Comparison of ENCODE assay signal across 17 cellular contexts in the genomic region with DNA sequence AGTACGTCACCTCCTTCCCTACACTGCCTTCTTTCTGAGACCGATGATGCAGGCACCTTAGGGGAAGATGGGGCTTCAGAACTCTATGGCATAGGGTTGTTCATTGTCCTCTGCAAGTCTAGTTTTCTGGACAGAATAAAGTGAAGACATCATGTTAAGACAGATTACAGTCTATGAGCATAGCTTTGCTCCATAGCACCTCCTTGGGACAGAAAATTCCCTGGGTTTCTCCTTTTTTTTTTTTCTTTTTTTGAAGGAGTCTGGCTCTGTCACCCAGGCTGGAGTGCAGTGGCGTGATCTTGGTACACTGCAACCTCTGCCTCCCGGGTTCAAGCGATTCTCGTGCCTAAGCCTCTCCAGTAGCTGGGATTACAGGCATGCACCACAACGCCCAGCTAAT.
A peak's percentile ranks its signal among the peaks of the same experiment; 100 is the strongest.
DNase-seq lines count a peak whose midpoint lies in the region; ATAC-seq and TF ChIP-seq lines count a peak whose summit lies in the region.
"Had no signal": no experiment of that assay in that cellular context is flagged by ENCODE, and none has a peak within 500 bp of the region (broad histone marks: within the 10 kb centered on the region; RNA-seq: fewer than 3 reads in every experiment).

No MANE protein-coding gene starts in this region.

- H2AK5ac ChIP-seq in H9 (ENCODE audit: insufficient read length, low read length), result no peak overlapping the region
- no peak overlapping the region for H2AK5ac ChIP-seq in trophoblast cell (ENCODE audit: low read length)

- H2BK5ac ChIP-seq in H9 (ENCODE audit: insufficient read length, low read length) (no peak overlapping the region), trophoblast cell (ENCODE audit: low read depth, low read length, poor library complexity) (no peak overlapping the region)

- no peaks in the 10 kb centered on the region for H3K23me2 ChIP-seq in H9 (ENCODE audit: insufficient read length, low read depth, low read length, poor library complexity, severe bottlenecking)

- H4K20me1 ChIP-seq in H9 (ENCODE audit: control insufficient read depth, insufficient read depth, insufficient read length) (no peaks in the 10 kb centered on the region), osteoblast (ENCODE audit: insufficient read depth, low read length) (no peaks in the 10 kb centered on the region)

- H4K8ac ChIP-seq in H9 (replicated peaks; ENCODE audit: insufficient read length, low read depth, low read length) (no peak overlapping the region), trophoblast cell (ENCODE audit: low read depth, low read length) (no peak overlapping the region)

- no peak overlapping the region for H3K4me3 ChIP-seq in WERI-Rb-1 (ENCODE audit: low read depth, low read length)
- no peak overlapping the region for H3K4me3 ChIP-seq in trophoblast cell (ENCODE audit: low read depth, low read length)
- no peak overlapping the region for H3K4me3 ChIP-seq in osteoblast (ENCODE audit: insufficient read depth, low read length)
- H3K4me3 ChIP-seq: SJSA1 had no signal

- TF ChIP-seq CTCF in H9 (conservative IDR thresholded peaks at IDR 0.05) (0 out of 3 replicates have a peak, but pooled peaks have one; percentile 15), WERI-Rb-1 (IDR thresholded peaks at IDR 0.05; ENCODE audit: low read depth, low read length) (peak; percentile 29; the same call in 1 of the 2 replicates), foreskin keratinocyte (conservative IDR thresholded peaks at IDR 0.05) (peak; percentile 30), osteoblast (IDR thresholded peaks at IDR 0.05; ENCODE audit: extremely low read depth, low read depth, low read length) (no peak)

- DNase-seq in H9 (no peak), WERI-Rb-1 (no peak), foreskin keratinocyte (no peak), trophoblast cell (no peak), NCI-H2227 treated with DMSO at 0.1 percent for 48 hours (lab: John Stamatoyannopoulos, UW) (no peak), amygdala (lab: John Stamatoyannopoulos, UW) (no peak), osteoblast (ENCODE audit: insufficient read length, low spot score, missing footprints) (no peak)
- DNase-seq: C1 segment of cervical spinal cord; CD8-positive, alpha-beta T cell; Karpas-422; MV-4-11; NCI-H1694; NCI-H2081; NCI-H2171 treated with DMSO at 0.1 percent for 48 hours; NCI-H446; NCI-H526 had no signal

- no peak overlapping the region for H3T11ph ChIP-seq in H9 (ENCODE audit: low read length)

- no peak overlapping the region for H3K23ac ChIP-seq in H9 (ENCODE audit: insufficient read length, low read depth, low read length)
- no peak overlapping the region for H3K23ac ChIP-seq in trophoblast cell (ENCODE audit: low read length)

- no peak overlapping the region for H3K14ac ChIP-seq in H9 (ENCODE audit: insufficient read depth, low read length)
- H3K14ac ChIP-seq in trophoblast cell (ENCODE audit: low read length), result no peak overlapping the region

- H3K56ac ChIP-seq in H9 (ENCODE audit: insufficient read length, low read depth, low read length), result no peak overlapping the region

- H3K27me3 Mint-ChIP-seq in H9 (ENCODE audit: low read depth), result peaks cover 21% of the 10 kb centered on the region

- H2BK120ac ChIP-seq in H9 (ENCODE audit: low read depth, low read length, poor library complexity, severe bottlenecking), result no peak overlapping the region
- no peak overlapping the region for H2BK120ac ChIP-seq in trophoblast cell (ENCODE audit: insufficient read depth, low read length, poor library complexity)

- H3K18ac ChIP-seq in H9 (ENCODE audit: insufficient read length, low read depth, low read length) (no peak overlapping the region), trophoblast cell (ENCODE audit: low read length) (no peak overlapping the region)

- no peak overlapping the region for H4K91ac ChIP-seq in H9 (ENCODE audit: insufficient read length, low read depth, low read length)
- H4K91ac ChIP-seq in trophoblast cell (ENCODE audit: low read depth, low read length), result no peak overlapping the region

- H3K4me2 ChIP-seq in H9 (ENCODE audit: insufficient read depth, insufficient read length, low read length), result no peak overlapping the region
- no peak overlapping the region for H3K4me2 ChIP-seq in trophoblast cell (ENCODE audit: low read length)
- no peak overlapping the region for H3K4me2 ChIP-seq in osteoblast (ENCODE audit: insufficient read depth, low read length)

- no peak overlapping the region for H3K27ac Mint-ChIP-seq in H9
- H3K27ac Mint-ChIP-seq: CD8-positive, alpha-beta T cell had no signal

- H2BK12ac ChIP-seq in H9 (ENCODE audit: insufficient read length, low read depth, low read length) (no peak overlapping the region), trophoblast cell (ENCODE audit: low read length) (peak overlapping the region; percentile 11)

- no peak overlapping the region for H3K9ac ChIP-seq in H9 (ENCODE audit: extremely low read depth, insufficient read length, low read length)
- H3K9ac ChIP-seq in trophoblast cell (ENCODE audit: low read length), result no peak overlapping the region

- ATAC-seq in foreskin keratinocyte, result no peak
- ATAC-seq: CD8-positive, alpha-beta T cell had no signal

- H3K9me3 ChIP-seq in H9 (ENCODE audit: control insufficient read depth, low read depth, low read length) (no peaks in the 10 kb centered on the region), WERI-Rb-1 (ENCODE audit: severe bottlenecking) (no peaks in the 10 kb centered on the region), trophoblast cell (ENCODE audit: insufficient read depth, low read depth, low read length) (no peaks in the 10 kb centered on the region), osteoblast (ENCODE audit: low read depth, low read length) (no peaks in the 10 kb centered on the region)
- H3K9me3 ChIP-seq: SJSA1 had no signal

- H2BK15ac ChIP-seq in H9 (ENCODE audit: low read depth, low read length), result no peak overlapping the region

- H3K9me3 Mint-ChIP-seq in H9, result no peaks in the 10 kb centered on the region
- H3K9me3 Mint-ChIP-seq: CD8-positive, alpha-beta T cell had no signal

- H4K12ac ChIP-seq in trophoblast cell (ENCODE audit: low read depth, low read length), result no peak overlapping the region

- no peaks in the 10 kb centered on the region for H3K79me2 ChIP-seq in H9 (ENCODE audit: insufficient read depth, low read length)
- H3K79me2 ChIP-seq in trophoblast cell (ENCODE audit: control insufficient read depth, insufficient read depth, low read length, poor library complexity), result no peaks in the 10 kb centered on the region
- H3K79me2 ChIP-seq in osteoblast (ENCODE audit: insufficient read depth, low read length), result no peaks in the 10 kb centered on the region

- no peak overlapping the region for H3K4ac ChIP-seq in H9 (ENCODE audit: low read depth, low read length)
- H3K4ac ChIP-seq in trophoblast cell (ENCODE audit: low read depth, low read length), result no peak overlapping the region

- H3K36me3 ChIP-seq in WERI-Rb-1 (no peaks in the 10 kb centered on the region), trophoblast cell (ENCODE audit: control insufficient read depth in 1 of 2, insufficient read depth in 2 of 2, low read length in 2 of 2) (no peaks in the 10 kb centered on the region), osteoblast (ENCODE audit: insufficient read depth, low read length) (no peaks in the 10 kb centered on the region)
- H3K36me3 ChIP-seq: SJSA1 had no signal

- no peaks in the 10 kb centered on the region for H3K36me3 Mint-ChIP-seq in H9 (ENCODE audit: insufficient read depth in 1 of 3, low read depth in 3 of 3)
- H3K36me3 Mint-ChIP-seq: CD8-positive, alpha-beta T cell had no signal

- H3K27me3 ChIP-seq in H9 (ENCODE audit: insufficient read depth, low read length) (no peaks in the 10 kb centered on the region), WERI-Rb-1 (ENCODE audit: insufficient read depth, low read depth, severe bottlenecking) (no peaks in the 10 kb centered on the region), foreskin keratinocyte (no peaks in the 10 kb centered on the region), trophoblast cell (ENCODE audit: insufficient read depth, low read length) (no peaks in the 10 kb centered on the region), osteoblast (ENCODE audit: insufficient read depth, low read length) (no peaks in the 10 kb centered on the region)
- H3K27me3 ChIP-seq: SJSA1 had no signal

- no peaks in the 10 kb centered on the region for H3K79me1 ChIP-seq in H9 (ENCODE audit: insufficient read depth, low read depth, low read length, poor library complexity, severe bottlenecking)
- H3K79me1 ChIP-seq in trophoblast cell (ENCODE audit: low read length), result peaks cover 3% of the 10 kb centered on the region

- H3K27ac ChIP-seq in H9 (ENCODE audit: insufficient read length, low read depth, low read length), result no peak overlapping the region
- no peak overlapping the region for H3K27ac ChIP-seq in WERI-Rb-1
- no peak overlapping the region for H3K27ac ChIP-seq in foreskin keratinocyte
- H3K27ac ChIP-seq in trophoblast cell (ENCODE audit: low read depth, low read length), result no peak overlapping the region
- H3K27ac ChIP-seq in osteoblast (ENCODE audit: low read depth, low read length), result no peak overlapping the region
- H3K27ac ChIP-seq: SJSA1 had no signal

- H2BK20ac ChIP-seq in H9 (ENCODE audit: low read depth, low read length, poor library complexity, severe bottlenecking), result no peak overlapping the region

- peaks cover 0 to 12% of the 10 kb centered on the region in 2 experiments; a peak in 2 of 4 replicates for H3K4me1 Mint-ChIP-seq in H9

- no CpG with 5 or more reads among the region's 7 CpGs for WGBS in H9 (ENCODE audit: extremely low coverage, insufficient read length, low lambda C conversion rate)
- WGBS in trophoblast cell (ENCODE audit: extremely low coverage, insufficient coverage, insufficient read length), result no CpG with 5 or more reads among the region's 7 CpGs

- no peak overlapping the region for H3K4me3 Mint-ChIP-seq in H9
- H3K4me3 Mint-ChIP-seq: CD8-positive, alpha-beta T cell had no signal

- no peak overlapping the region for H4K5ac ChIP-seq in H9 (ENCODE audit: insufficient read length, low read depth, low read length)

- no peak overlapping the region for H2AFZ ChIP-seq in H9 (ENCODE audit: low read length)
- H2AFZ ChIP-seq in trophoblast cell (ENCODE audit: insufficient read depth, low read length, poor library complexity), result no peak overlapping the region
- no peak overlapping the region for H2AFZ ChIP-seq in osteoblast (ENCODE audit: low read length)

- no peaks in the 10 kb centered on the region for H3K4me1 ChIP-seq in H9 (ENCODE audit: insufficient read depth, low read length)
- H3K4me1 ChIP-seq in foreskin keratinocyte, result peaks cover 18% of the 10 kb centered on the region
- H3K4me1 ChIP-seq in trophoblast cell (ENCODE audit: control insufficient read depth in 1 of 2, insufficient read depth in 2 of 2, low read length in 2 of 2), result peaks cover 10 to 15% of the 10 kb centered on the region in 2 experiments
- peaks cover 15% of the 10 kb centered on the region for H3K4me1 ChIP-seq in osteoblast (ENCODE audit: insufficient read depth, low read length)
